ENCODE assay signal across 10 cellular contexts in the genomic region with DNA sequence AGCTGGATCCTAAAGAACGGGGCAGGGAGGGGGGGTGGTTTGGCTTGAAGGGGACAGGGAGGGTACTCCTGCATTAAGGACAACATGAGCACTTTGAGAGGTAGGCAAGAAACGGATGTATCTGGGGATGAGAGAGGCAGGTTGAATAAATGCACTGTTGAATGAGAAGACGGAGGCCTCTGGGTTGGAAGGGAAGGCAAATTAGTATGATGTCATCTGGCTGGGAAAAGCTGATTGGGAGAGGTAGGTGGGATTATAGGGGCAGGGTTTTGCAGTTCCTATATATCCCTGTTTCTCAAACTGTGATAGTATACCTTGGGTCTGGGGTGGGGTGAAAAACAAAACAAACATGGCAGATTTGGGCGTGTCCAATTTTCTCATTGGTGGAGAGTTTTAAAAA. TPM values are rescaled to one million over a fixed set of nuclear protein-coding genes. Genes with fewer than 3 reads are reported as not detected.
"Had no signal": no experiment of that assay in that cellular context is flagged by ENCODE, and none has a peak within 500 bp of the region (broad histone marks: within the 10 kb centered on the region; RNA-seq: fewer than 3 reads in every experiment).

No MANE protein-coding gene starts in this region.

- H3K27ac ChIP-seq: HL-60, KMS-11 had no signal

- H3K4me2 ChIP-seq: KMS-11 had no signal

- H3K9ac ChIP-seq: KMS-11 had no signal

- DNase-seq: IMR-90, KBM-7, KG1 had no signal

- FAIRE-seq: HTR-8/SVneo, K562 had no signal

- ATAC-seq: K562 had no signal

- H3K4me3 ChIP-seq: K562 had no signal

RNA-seq across cellular contexts. Expression of a gene that starts 44.6 kb away (rescaled TPM):
- total RNA-seq: HT-29, HT1080, IMR-90 had no signal
- polyA plus RNA-seq: IgD-negative memory B cell, IMR-90, K562 had no signal
